1 cellular context compared by ENCODE assay signal in genomic region chr19:55809381-55810058, GRCh38.
A peak's percentile ranks its signal among the peaks of the same experiment; 100 is the strongest.
TF ChIP-seq lines count a peak whose summit lies in the region.

No MANE protein-coding gene starts in this region.

TF ChIP-seq in K562, 482 proteins besides CTCF, POLR2A, EP300 and RAD21 (continued from another document and continues in another):
- TF ChIP-seq ETV1 (tag; conservative IDR thresholded peaks at IDR 0.05; ENCODE audit: low read depth) (no peak), SOX6 (IDR thresholded peaks at IDR 0.05) (no peak), BHLHE40 (IDR thresholded peaks at IDR 0.05; ENCODE audit: low read length) (peak; percentile 70; the same call in 1 of the 2 replicates), PKNOX1 (IDR thresholded peaks at IDR 0.05) (peak; percentile 62), YY1 (IDR thresholded peaks at IDR 0.05; ENCODE audit: borderline replicate concordance in 1 of 3, control insufficient read depth in 1 of 3, extremely low read depth in 1 of 3, insufficient read depth in 3 of 3, insufficient read length in 1 of 3, insufficient replicate concordance in 2 of 3, low read depth in 1 of 3, low read length in 2 of 3) (peak; percentile 55 to 94 (median 86)), HCFC1 (IDR thresholded peaks at IDR 0.05; ENCODE audit: low read depth, low read length) (0 out of 2 replicates have a peak, but pooled peaks have one; percentile 17), ZKSCAN3 (CRISPR knock-in tag; IDR thresholded peaks at IDR 0.05) (no peak), ZNF778 (CRISPR knock-in tag; IDR thresholded peaks at IDR 0.05) (no peak), POU5F1 (IDR thresholded peaks at IDR 0.05; ENCODE audit: borderline replicate concordance, low read depth, low read length, partially characterized antibody) (no peak), CTBP1 (IDR thresholded peaks at IDR 0.05; ENCODE audit: borderline replicate concordance) (peak; percentile 23; the same call in 1 of the 2 replicates), ETS1 (conservative IDR thresholded peaks at IDR 0.05; ENCODE audit: control insufficient read depth, low read depth, low read length) (no peak), BRD4 (IDR thresholded peaks at IDR 0.05) (no peak), TBL1XR1 (IDR thresholded peaks at IDR 0.05; ENCODE audit: low read length in 2 of 2) (no peak), SMC3 (conservative IDR thresholded peaks at IDR 0.05; ENCODE audit: insufficient read depth, low read depth, low read length) (peak; percentile 60), NUFIP1 (IDR thresholded peaks at IDR 0.05; ENCODE audit: partially characterized antibody) (no peak), STAT5B (CRISPR knock-in tag; IDR thresholded peaks at IDR 0.05) (no peak), HMG20B (CRISPR knock-in tag; IDR thresholded peaks at IDR 0.05) (no peak), L3MBTL2 (IDR thresholded peaks at IDR 0.05) (peak; percentile 92), ESRRB (CRISPR knock-in tag; IDR thresholded peaks at IDR 0.05; ENCODE audit: borderline replicate concordance) (no peak), ZNF445 (CRISPR knock-in tag; IDR thresholded peaks at IDR 0.05; ENCODE audit: low read depth) (no peak), GMEB1 (CRISPR knock-in tag; IDR thresholded peaks at IDR 0.05) (no peak), FOXK2 (conservative IDR thresholded peaks at IDR 0.05 in 1 of 2, IDR thresholded peaks at IDR 0.05 in 1 of 2; ENCODE audit: low read depth in 2 of 2) (0 out of 4 replicates have a peak, but pooled peaks of 1 of the 2 experiments have one; percentile 40), ZC3H11A (IDR thresholded peaks at IDR 0.05; ENCODE audit: low read depth, low read length) (no peak), DIDO1 (tag; IDR thresholded peaks at IDR 0.05; ENCODE audit: low read depth) (no peak), ZNF232 (CRISPR knock-in tag; IDR thresholded peaks at IDR 0.05) (no peak), ZKSCAN1 (IDR thresholded peaks at IDR 0.05; ENCODE audit: low read depth, low read length) (no peak), SREBF2 (CRISPR knock-in tag; IDR thresholded peaks at IDR 0.05) (no peak), HDAC1 (IDR thresholded peaks at IDR 0.05) (peak in 1 of 2 experiments; percentile 57; a peak in 1 of 4 replicates), ZNF253 (CRISPR knock-in tag; conservative IDR thresholded peaks at IDR 0.05) (no peak), SAFB2 (IDR thresholded peaks at IDR 0.05; ENCODE audit: borderline replicate concordance, low read depth, low read length, severe bottlenecking) (no peak), EP400 (IDR thresholded peaks at IDR 0.05) (peak; percentile 77), HNRNPK (IDR thresholded peaks at IDR 0.05; ENCODE audit: low read depth, low read length, poor library complexity, severe bottlenecking) (no peak), POLR2B (IDR thresholded peaks at IDR 0.05; ENCODE audit: low read depth, partially characterized antibody) (no peak), TAF15 (IDR thresholded peaks at IDR 0.05; ENCODE audit: low read depth, low read length) (no peak), MCM3 (IDR thresholded peaks at IDR 0.05) (no peak), TBP (optimal IDR thresholded peaks at IDR 0.05; ENCODE audit: low read depth, low read length) (peak; percentile 15), MAFK (IDR thresholded peaks at IDR 0.05; ENCODE audit: low read length) (no peak), SIN3A (IDR thresholded peaks at IDR 0.05; ENCODE audit: borderline replicate concordance in 2 of 2, control insufficient read depth in 1 of 2, low read depth in 2 of 2, low read length in 2 of 2) (peak in 1 of 2 experiments; percentile 73; a peak in 1 of 4 replicates), CBX8 (IDR thresholded peaks at IDR 0.05; ENCODE audit: borderline replicate concordance, extremely low read depth, low read depth, low read length, poor library complexity, severe bottlenecking) (no peak), BACH1 (tag; IDR thresholded peaks at IDR 0.05) (no peak), FOXK1 (CRISPR knock-in tag; IDR thresholded peaks at IDR 0.05; ENCODE audit: borderline replicate concordance) (no peak), ZNF384 (IDR thresholded peaks at IDR 0.05; ENCODE audit: low read depth, low read length) (no peak), TFE3 (CRISPR knock-in tag; IDR thresholded peaks at IDR 0.05) (peak; percentile 37), RFX7 (CRISPR knock-in tag; IDR thresholded peaks at IDR 0.05) (no peak), JUND (IDR thresholded peaks at IDR 0.05; ENCODE audit: borderline replicate concordance, low read depth, low read length) (peak; percentile 26; the same call in 1 of the 2 replicates), JUND (tag; IDR thresholded peaks at IDR 0.05; ENCODE audit: borderline replicate concordance, low read depth, low read length) (no peak; the same call in 2 of the 3 replicates), CBX5 (IDR thresholded peaks at IDR 0.05; ENCODE audit: borderline replicate concordance, low read depth) (no peak), KDM1A (IDR thresholded peaks at IDR 0.05) (no peak), C11orf30 (IDR thresholded peaks at IDR 0.05; ENCODE audit: low read depth) (no peak), NR2F6 (CRISPR knock-in tag; IDR thresholded peaks at IDR 0.05) (no peak), TOE1 (IDR thresholded peaks at IDR 0.05; ENCODE audit: borderline replicate concordance) (peak; percentile 60; the same call in 1 of the 2 replicates), TOE1 (CRISPR knock-in tag; IDR thresholded peaks at IDR 0.05; ENCODE audit: borderline replicate concordance, low read depth) (no peak)
- TF ChIP-seq, protein P1, sequence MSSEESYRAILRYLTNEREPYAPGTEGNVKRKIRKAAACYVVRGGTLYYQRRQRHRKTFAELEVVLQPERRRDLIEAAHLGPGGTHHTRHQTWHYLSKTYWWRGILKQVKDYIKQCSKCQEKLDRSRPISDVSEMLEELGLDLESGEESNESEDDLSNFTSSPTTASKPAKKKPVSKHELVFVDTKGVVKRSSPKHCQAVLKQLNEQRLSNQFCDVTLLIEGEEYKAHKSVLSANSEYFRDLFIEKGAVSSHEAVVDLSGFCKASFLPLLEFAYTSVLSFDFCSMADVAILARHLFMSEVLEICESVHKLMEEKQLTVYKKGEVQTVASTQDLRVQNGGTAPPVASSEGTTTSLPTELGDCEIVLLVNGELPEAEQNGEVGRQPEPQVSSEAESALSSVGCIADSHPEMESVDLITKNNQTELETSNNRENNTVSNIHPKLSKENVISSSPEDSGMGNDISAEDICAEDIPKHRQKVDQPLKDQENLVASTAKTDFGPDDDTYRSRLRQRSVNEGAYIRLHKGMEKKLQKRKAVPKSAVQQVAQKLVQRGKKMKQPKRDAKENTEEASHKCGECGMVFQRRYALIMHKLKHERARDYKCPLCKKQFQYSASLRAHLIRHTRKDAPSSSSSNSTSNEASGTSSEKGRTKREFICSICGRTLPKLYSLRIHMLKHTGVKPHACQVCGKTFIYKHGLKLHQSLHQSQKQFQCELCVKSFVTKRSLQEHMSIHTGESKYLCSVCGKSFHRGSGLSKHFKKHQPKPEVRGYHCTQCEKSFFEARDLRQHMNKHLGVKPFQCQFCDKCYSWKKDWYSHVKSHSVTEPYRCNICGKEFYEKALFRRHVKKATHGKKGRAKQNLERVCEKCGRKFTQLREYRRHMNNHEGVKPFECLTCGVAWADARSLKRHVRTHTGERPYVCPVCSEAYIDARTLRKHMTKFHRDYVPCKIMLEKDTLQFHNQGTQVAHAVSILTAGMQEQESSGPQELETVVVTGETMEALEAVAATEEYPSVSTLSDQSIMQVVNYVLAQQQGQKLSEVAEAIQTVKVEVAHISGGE (CRISPR knock-in tag; IDR thresholded peaks at IDR 0.05): no peak
- TF ChIP-seq, protein P2, sequence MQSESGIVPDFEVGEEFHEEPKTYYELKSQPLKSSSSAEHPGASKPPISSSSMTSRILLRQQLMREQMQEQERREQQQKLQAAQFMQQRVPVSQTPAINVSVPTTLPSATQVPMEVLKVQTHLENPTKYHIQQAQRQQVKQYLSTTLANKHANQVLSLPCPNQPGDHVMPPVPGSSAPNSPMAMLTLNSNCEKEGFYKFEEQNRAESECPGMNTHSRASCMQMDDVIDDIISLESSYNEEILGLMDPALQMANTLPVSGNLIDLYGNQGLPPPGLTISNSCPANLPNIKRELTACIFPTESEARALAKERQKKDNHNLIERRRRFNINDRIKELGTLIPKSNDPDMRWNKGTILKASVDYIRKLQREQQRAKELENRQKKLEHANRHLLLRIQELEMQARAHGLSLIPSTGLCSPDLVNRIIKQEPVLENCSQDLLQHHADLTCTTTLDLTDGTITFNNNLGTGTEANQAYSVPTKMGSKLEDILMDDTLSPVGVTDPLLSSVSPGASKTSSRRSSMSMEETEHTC (IDR thresholded peaks at IDR 0.05): peak; percentile 61
- TF ChIP-seq, protein P3, sequence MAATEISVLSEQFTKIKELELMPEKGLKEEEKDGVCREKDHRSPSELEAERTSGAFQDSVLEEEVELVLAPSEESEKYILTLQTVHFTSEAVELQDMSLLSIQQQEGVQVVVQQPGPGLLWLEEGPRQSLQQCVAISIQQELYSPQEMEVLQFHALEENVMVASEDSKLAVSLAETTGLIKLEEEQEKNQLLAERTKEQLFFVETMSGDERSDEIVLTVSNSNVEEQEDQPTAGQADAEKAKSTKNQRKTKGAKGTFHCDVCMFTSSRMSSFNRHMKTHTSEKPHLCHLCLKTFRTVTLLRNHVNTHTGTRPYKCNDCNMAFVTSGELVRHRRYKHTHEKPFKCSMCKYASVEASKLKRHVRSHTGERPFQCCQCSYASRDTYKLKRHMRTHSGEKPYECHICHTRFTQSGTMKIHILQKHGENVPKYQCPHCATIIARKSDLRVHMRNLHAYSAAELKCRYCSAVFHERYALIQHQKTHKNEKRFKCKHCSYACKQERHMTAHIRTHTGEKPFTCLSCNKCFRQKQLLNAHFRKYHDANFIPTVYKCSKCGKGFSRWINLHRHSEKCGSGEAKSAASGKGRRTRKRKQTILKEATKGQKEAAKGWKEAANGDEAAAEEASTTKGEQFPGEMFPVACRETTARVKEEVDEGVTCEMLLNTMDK (IDR thresholded peaks at IDR 0.05; ENCODE audit: borderline replicate concordance, insufficient read depth, low read depth, low read length, poor library complexity, severe bottlenecking): peak; percentile 29
